ENCODE assay signal across 1 cellular context in the genomic region with DNA sequence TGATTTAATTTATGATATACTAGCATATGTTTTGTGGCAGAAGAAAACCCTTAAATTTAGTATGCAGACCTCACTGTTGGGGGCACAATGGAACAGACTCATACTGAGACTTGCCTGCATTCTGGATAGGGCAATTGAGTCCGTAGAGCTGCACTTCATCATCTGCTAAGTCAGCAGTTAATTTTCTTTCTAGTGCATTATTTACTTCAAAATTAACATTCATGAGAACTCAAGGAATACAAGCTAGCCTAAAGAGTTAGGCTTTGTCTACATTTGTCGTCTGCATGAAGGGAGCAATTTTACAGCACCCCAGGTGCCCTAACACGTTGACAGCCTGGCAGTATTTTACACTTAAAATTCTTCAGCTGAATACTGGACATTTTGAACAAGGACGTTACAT.
TF ChIP-seq lines count a peak whose summit lies in the region.

No MANE protein-coding gene starts in this region.

TF ChIP-seq in K562, 482 proteins besides CTCF, POLR2A, EP300 and RAD21 (continued from another document):
- TF ChIP-seq, protein P1, sequence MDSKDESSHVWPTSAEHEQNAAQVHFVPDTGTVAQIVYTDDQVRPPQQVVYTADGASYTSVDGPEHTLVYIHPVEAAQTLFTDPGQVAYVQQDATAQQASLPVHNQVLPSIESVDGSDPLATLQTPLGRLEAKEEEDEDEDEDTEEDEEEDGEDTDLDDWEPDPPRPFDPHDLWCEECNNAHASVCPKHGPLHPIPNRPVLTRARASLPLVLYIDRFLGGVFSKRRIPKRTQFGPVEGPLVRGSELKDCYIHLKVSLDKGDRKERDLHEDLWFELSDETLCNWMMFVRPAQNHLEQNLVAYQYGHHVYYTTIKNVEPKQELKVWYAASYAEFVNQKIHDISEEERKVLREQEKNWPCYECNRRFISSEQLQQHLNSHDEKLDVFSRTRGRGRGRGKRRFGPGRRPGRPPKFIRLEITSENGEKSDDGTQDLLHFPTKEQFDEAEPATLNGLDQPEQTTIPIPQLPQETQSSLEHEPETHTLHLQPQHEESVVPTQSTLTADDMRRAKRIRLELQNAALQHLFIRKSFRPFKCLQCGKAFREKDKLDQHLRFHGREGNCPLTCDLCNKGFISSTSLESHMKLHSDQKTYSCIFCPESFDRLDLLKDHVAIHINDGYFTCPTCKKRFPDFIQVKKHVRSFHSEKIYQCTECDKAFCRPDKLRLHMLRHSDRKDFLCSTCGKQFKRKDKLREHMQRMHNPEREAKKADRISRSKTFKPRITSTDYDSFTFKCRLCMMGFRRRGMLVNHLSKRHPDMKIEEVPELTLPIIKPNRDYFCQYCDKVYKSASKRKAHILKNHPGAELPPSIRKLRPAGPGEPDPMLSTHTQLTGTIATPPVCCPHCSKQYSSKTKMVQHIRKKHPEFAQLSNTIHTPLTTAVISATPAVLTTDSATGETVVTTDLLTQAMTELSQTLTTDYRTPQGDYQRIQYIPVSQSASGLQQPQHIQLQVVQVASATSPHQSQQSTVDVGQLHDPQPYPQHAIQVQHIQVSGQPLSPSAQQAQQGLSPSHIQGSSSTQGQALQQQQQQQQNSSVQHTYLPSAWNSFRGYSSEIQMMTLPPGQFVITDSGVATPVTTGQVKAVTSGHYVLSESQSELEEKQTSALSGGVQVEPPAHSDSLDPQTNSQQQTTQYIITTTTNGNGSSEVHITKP (IDR thresholded peaks at IDR 0.05; ENCODE audit: partially characterized antibody), result no peak
- TF ChIP-seq ZNF12 (CRISPR knock-in tag; IDR thresholded peaks at IDR 0.05) (no peak), HDAC2 (IDR thresholded peaks at IDR 0.05) (no peak), MCM2 (IDR thresholded peaks at IDR 0.05; ENCODE audit: low read depth) (no peak), ADNP (tag; IDR thresholded peaks at IDR 0.05) (no peak), C11orf30 (IDR thresholded peaks at IDR 0.05; ENCODE audit: low read depth) (0 out of 2 replicates have a peak, but pooled peaks have one; percentile 13), RBBP5 (IDR thresholded peaks at IDR 0.05; ENCODE audit: borderline replicate concordance, insufficient read depth, low read length, poor library complexity, severe bottlenecking) (no peak), MAFK (IDR thresholded peaks at IDR 0.05; ENCODE audit: low read length) (peak; percentile 51; the same call in 1 of the 2 replicates), IRF2 (CRISPR knock-in tag; IDR thresholded peaks at IDR 0.05) (no peak), MAFG (tag; conservative IDR thresholded peaks at IDR 0.05) (0 out of 2 replicates have a peak, but pooled peaks have one; percentile 41), ATF1 (CRISPR knock-in tag; IDR thresholded peaks at IDR 0.05) (no peak), ATF1 (tag; IDR thresholded peaks at IDR 0.05) (no peak), ZNF316 (IDR thresholded peaks at IDR 0.05) (peak; percentile 50)
- TF ChIP-seq, protein P2, sequence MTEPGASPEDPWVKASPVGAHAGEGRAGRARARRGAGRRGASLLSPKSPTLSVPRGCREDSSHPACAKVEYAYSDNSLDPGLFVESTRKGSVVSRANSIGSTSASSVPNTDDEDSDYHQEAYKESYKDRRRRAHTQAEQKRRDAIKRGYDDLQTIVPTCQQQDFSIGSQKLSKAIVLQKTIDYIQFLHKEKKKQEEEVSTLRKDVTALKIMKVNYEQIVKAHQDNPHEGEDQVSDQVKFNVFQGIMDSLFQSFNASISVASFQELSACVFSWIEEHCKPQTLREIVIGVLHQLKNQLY (CRISPR knock-in tag; conservative IDR thresholded peaks at IDR 0.05), result no peak
- TF ChIP-seq, protein P3, sequence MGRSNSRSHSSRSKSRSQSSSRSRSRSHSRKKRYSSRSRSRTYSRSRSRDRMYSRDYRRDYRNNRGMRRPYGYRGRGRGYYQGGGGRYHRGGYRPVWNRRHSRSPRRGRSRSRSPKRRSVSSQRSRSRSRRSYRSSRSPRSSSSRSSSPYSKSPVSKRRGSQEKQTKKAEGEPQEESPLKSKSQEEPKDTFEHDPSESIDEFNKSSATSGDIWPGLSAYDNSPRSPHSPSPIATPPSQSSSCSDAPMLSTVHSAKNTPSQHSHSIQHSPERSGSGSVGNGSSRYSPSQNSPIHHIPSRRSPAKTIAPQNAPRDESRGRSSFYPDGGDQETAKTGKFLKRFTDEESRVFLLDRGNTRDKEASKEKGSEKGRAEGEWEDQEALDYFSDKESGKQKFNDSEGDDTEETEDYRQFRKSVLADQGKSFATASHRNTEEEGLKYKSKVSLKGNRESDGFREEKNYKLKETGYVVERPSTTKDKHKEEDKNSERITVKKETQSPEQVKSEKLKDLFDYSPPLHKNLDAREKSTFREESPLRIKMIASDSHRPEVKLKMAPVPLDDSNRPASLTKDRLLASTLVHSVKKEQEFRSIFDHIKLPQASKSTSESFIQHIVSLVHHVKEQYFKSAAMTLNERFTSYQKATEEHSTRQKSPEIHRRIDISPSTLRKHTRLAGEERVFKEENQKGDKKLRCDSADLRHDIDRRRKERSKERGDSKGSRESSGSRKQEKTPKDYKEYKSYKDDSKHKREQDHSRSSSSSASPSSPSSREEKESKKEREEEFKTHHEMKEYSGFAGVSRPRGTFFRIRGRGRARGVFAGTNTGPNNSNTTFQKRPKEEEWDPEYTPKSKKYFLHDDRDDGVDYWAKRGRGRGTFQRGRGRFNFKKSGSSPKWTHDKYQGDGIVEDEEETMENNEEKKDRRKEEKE (IDR thresholded peaks at IDR 0.05; ENCODE audit: borderline replicate concordance in 1 of 2, control insufficient read depth in 1 of 2, low read depth in 2 of 2, low read length in 1 of 2), result no peak
- TF ChIP-seq, protein P4, sequence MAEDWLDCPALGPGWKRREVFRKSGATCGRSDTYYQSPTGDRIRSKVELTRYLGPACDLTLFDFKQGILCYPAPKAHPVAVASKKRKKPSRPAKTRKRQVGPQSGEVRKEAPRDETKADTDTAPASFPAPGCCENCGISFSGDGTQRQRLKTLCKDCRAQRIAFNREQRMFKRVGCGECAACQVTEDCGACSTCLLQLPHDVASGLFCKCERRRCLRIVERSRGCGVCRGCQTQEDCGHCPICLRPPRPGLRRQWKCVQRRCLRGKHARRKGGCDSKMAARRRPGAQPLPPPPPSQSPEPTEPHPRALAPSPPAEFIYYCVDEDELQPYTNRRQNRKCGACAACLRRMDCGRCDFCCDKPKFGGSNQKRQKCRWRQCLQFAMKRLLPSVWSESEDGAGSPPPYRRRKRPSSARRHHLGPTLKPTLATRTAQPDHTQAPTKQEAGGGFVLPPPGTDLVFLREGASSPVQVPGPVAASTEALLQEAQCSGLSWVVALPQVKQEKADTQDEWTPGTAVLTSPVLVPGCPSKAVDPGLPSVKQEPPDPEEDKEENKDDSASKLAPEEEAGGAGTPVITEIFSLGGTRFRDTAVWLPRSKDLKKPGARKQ (CRISPR knock-in tag; IDR thresholded peaks at IDR 0.05), result no peak
- TF ChIP-seq, protein P5, sequence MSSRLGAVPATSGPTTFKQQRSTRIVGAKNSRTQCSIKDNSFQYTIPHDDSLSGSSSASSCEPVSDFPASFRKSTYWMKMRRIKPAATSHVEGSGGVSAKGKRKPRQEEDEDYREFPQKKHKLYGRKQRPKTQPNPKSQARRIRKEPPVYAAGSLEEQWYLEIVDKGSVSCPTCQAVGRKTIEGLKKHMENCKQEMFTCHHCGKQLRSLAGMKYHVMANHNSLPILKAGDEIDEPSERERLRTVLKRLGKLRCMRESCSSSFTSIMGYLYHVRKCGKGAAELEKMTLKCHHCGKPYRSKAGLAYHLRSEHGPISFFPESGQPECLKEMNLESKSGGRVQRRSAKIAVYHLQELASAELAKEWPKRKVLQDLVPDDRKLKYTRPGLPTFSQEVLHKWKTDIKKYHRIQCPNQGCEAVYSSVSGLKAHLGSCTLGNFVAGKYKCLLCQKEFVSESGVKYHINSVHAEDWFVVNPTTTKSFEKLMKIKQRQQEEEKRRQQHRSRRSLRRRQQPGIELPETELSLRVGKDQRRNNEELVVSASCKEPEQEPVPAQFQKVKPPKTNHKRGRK (tag; IDR thresholded peaks at IDR 0.05), result no peak
- TF ChIP-seq, protein P6, sequence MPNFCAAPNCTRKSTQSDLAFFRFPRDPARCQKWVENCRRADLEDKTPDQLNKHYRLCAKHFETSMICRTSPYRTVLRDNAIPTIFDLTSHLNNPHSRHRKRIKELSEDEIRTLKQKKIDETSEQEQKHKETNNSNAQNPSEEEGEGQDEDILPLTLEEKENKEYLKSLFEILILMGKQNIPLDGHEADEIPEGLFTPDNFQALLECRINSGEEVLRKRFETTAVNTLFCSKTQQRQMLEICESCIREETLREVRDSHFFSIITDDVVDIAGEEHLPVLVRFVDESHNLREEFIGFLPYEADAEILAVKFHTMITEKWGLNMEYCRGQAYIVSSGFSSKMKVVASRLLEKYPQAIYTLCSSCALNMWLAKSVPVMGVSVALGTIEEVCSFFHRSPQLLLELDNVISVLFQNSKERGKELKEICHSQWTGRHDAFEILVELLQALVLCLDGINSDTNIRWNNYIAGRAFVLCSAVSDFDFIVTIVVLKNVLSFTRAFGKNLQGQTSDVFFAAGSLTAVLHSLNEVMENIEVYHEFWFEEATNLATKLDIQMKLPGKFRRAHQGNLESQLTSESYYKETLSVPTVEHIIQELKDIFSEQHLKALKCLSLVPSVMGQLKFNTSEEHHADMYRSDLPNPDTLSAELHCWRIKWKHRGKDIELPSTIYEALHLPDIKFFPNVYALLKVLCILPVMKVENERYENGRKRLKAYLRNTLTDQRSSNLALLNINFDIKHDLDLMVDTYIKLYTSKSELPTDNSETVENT (CRISPR knock-in tag; IDR thresholded peaks at IDR 0.05), result no peak
